Comparison of ENCODE assay signal across 1 cellular context in the genomic region with DNA sequence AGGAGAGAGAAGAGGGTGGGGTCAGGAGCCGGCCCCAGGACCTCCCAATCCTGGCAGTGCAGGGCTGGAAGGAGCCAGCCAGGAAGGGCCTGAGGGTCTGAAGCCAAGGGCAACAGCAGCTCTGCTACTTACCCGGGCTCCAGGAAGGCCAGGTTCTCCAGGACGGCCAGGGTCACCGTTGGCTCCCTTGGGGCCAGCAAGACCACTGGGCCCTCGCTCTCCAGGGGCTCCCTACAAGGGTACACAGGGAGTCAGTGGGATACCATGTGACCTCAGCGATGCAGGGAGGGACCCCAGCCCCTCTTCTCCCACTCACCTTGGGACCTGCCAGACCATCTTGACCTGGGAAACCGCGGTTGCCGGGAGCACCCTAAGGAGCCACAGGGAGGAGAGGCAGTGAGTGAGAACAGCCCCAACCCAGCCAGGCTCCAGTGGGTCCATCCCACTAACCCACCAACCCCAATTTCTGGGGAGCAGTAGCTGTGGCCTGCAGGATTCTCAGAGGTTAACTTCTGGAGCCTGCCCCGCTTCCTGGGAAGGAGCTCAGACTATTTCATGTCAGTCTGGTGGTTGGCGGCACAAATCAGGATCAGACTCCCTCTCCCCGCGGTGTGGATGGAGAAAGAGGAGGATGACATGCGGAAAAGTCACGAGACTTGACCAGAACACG.
A peak's percentile ranks its signal among the peaks of the same experiment; 100 is the strongest.
TF ChIP-seq lines count a peak whose summit lies in the region.

No MANE protein-coding gene starts in this region.

TF ChIP-seq in HepG2, 621 proteins besides CTCF, POLR2A, EP300 and RAD21:
- no peak for TF ChIP-seq FOXO1 (CRISPR knock-in tag; IDR thresholded peaks at IDR 0.05)
- no peak for TF ChIP-seq ZNF570 (CRISPR knock-in tag; IDR thresholded peaks at IDR 0.05; ENCODE audit: borderline replicate concordance)
- no peak for TF ChIP-seq NRL (CRISPR knock-in tag; IDR thresholded peaks at IDR 0.05; ENCODE audit: borderline replicate concordance)
- TF ChIP-seq ZNF879 (CRISPR knock-in tag; IDR thresholded peaks at IDR 0.05): no peak
- TF ChIP-seq SP140L (CRISPR knock-in tag; IDR thresholded peaks at IDR 0.05; ENCODE audit: borderline replicate concordance): no peak
- TF ChIP-seq AGO2 (optimal IDR thresholded peaks at IDR 0.05; ENCODE audit: low read depth, low read length): peak; percentile 22
- no peak for TF ChIP-seq ZNF747 (CRISPR knock-in tag; IDR thresholded peaks at IDR 0.05; ENCODE audit: borderline replicate concordance)
- no peak for TF ChIP-seq ZNF792 (CRISPR knock-in tag; IDR thresholded peaks at IDR 0.05)
